In the genomic region with DNA sequence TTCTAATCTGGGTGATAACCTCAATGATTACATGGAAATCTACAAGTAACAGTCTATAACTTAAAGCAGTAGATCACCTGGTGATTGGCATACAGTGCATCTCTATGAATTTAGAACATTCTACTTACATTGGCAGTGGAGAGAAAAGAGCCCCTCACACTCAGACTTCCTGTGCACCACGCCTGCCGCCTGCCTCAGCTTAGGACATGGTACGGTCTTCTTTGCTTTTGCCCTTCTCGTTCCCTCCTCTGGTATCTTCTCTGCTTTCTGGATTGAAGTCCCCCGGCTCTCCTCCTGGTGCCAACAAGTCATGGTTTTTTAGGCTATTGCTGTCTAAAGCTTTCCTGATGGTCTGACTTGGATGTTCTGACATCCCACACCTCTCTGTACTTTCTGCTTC, we compare ENCODE assay signal across 22 cellular contexts.
"Had no signal": no experiment of that assay in that cellular context is flagged by ENCODE, and none has a peak within 500 bp of the region (broad histone marks: within the 10 kb centered on the region; RNA-seq: fewer than 3 reads in every experiment).

No MANE protein-coding gene starts in this region.

- H3K9me3 ChIP-seq: tibial artery had no signal

- H3K36me3 ChIP-seq: tibial artery had no signal

- H3K4me3 ChIP-seq: coronary artery, lung, tibial artery had no signal

- H3K27ac Mint-ChIP-seq: activated CD4-positive, alpha-beta T cell treated with anti-CD3 and anti-CD28 coated beads, Interleukin-2, amount 10 ng/mL, durations not matched to agents 24 days and 14 days; activated CD8-positive, alpha-beta T cell treated with anti-CD3 and anti-CD28 coated beads for 36 hours; activated naive CD4-positive, alpha-beta T cell treated with anti-CD3 and anti-CD28 coated beads for 36 hours; activated T-helper 17 cell treated with anti-CD3 and anti-CD28 coated beads, Interleukin-2, amount 50 U/mL, for 72 hours; brain; mesothelial cell of epicardium; natural killer cell treated with Interleukin-12 subunit alpha and Interleukin-12 subunit beta and Interleukin-15 and Interleukin-18, amount 100 ng/mL, for 72 hours had no signal

- H3K27ac ChIP-seq: coronary artery, tibial artery had no signal

- H3K27me3 Mint-ChIP-seq: activated CD8-positive, alpha-beta T cell treated with anti-CD3 and anti-CD28 coated beads for 36 hours; activated T-helper 17 cell treated with anti-CD3 and anti-CD28 coated beads, Interleukin-2, amount 50 U/mL, for 72 hours had no signal

- DNase-seq: activated CD4-positive, alpha-beta T cell treated with anti-CD3 and anti-CD28 coated beads, Interleukin-2, amount 10 ng/mL, durations not matched to agents 24 days and 14 days; activated CD8-positive, alpha-beta T cell treated with anti-CD3 and anti-CD28 coated beads for 36 hours; activated naive CD4-positive, alpha-beta T cell treated with anti-CD3 and anti-CD28 coated beads for 36 hours; activated T-cell treated with anti-CD3 and anti-CD28 coated beads, Interleukin-2, amount 50 U/mL, for 1 hour; anterior cingulate cortex; caudate nucleus; foreskin melanocyte; glutamatergic neuron; hippocampal formation; nucleus accumbens; stimulated activated CD8-positive, alpha-beta memory T cell treated with anti-CD3 and anti-CD28 coated beads, Interleukin-4, amount 100 ng/mL, for 48 hours; stimulated activated naive CD4-positive, alpha-beta T cell treated with Interleukin-2 at 50 U/mL for 16 hours; substantia nigra; T-helper 9 cell; tibial artery had no signal

- H3K9me3 Mint-ChIP-seq: activated CD4-positive, alpha-beta T cell treated with anti-CD3 and anti-CD28 coated beads, Interleukin-2, amount 10 ng/mL, durations not matched to agents 24 days and 14 days had no signal

- H3K4me3 Mint-ChIP-seq: activated CD4-positive, alpha-beta T cell treated with anti-CD3 and anti-CD28 coated beads, Interleukin-2, amount 10 ng/mL, durations not matched to agents 24 days and 14 days; activated CD8-positive, alpha-beta T cell treated with anti-CD3 and anti-CD28 coated beads for 36 hours; activated naive CD4-positive, alpha-beta T cell treated with anti-CD3 and anti-CD28 coated beads for 36 hours; activated T-helper 17 cell treated with anti-CD3 and anti-CD28 coated beads, Interleukin-2, amount 50 U/mL, for 72 hours; mesothelial cell of epicardium; natural killer cell treated with Interleukin-12 subunit alpha and Interleukin-12 subunit beta and Interleukin-15 and Interleukin-18, amount 100 ng/mL, for 72 hours had no signal

- H3K36me3 Mint-ChIP-seq: brain had no signal

- ATAC-seq: activated CD8-positive, alpha-beta T cell treated with anti-CD3 and anti-CD28 coated beads for 36 hours; activated T-helper 17 cell treated with anti-CD3 and anti-CD28 coated beads, Interleukin-2, amount 50 U/mL, for 72 hours; left lobe of liver; natural killer cell treated with Interleukin-12 subunit alpha and Interleukin-12 subunit beta and Interleukin-15 and Interleukin-18, amount 100 ng/mL, for 72 hours had no signal

- H3K27me3 ChIP-seq: tibial artery had no signal
